ENCODE assay signal across 9 cellular contexts in the genomic region with DNA sequence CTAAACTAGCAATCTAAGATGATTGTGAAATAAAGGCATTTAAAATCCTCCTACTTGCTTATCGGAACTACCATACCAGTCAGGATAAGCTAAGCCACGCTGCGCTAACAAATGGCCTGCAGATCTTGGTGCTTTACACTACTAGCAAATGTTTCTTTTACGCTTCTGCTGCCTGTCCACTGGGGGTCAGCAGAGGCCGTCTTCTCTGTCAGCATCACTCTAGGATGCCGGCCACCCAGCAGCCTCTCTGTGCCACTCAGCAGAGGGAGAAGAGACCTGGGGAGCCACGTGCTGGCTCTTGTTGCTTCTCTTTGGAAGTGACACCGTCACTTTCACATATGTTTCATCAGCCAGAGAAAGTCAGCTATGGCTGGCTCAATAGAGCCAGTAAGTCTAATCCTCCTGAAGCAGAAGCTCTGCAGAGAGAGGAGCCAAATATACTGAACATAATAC. TPM values are rescaled to one million over a fixed set of nuclear protein-coding genes. Genes with fewer than 3 reads are reported as not detected.
DNase-seq lines count a peak whose midpoint lies in the region; ATAC-seq and TF ChIP-seq lines count a peak whose summit lies in the region.
"Had no signal": no experiment of that assay in that cellular context is flagged by ENCODE, and none has a peak within 500 bp of the region (broad histone marks: within the 10 kb centered on the region; RNA-seq: fewer than 3 reads in every experiment).

No MANE protein-coding gene starts in this region.

- H3K36me3 ChIP-seq in thyroid gland, result no peaks in the 10 kb centered on the region

- H3K4me3 ChIP-seq in thyroid gland (replicated peaks in 1 of 3), result no peak overlapping the region

- peaks cover 0 to 5% of the 10 kb centered on the region in 2 donors for H3K27me3 Mint-ChIP-seq in effector memory CD8-positive, alpha-beta T cell

- no peaks in the 10 kb centered on the region for H3K9me3 ChIP-seq in thyroid gland

- H3K4me1 ChIP-seq in thyroid gland, result no peaks in the 10 kb centered on the region

- no peak overlapping the region for H3K27ac Mint-ChIP-seq in effector memory CD8-positive, alpha-beta T cell
- H3K27ac Mint-ChIP-seq: immature natural killer cell had no signal

- H3K9me3 Mint-ChIP-seq in effector memory CD8-positive, alpha-beta T cell, result no peaks in the 10 kb centered on the region
- H3K9me3 Mint-ChIP-seq: immature natural killer cell had no signal

- no peak overlapping the region for H3K4me3 Mint-ChIP-seq in effector memory CD8-positive, alpha-beta T cell
- H3K4me3 Mint-ChIP-seq: immature natural killer cell had no signal

- ATAC-seq in GM18867 (IDR thresholded peaks at IDR 0.05; ENCODE audit: unreplicated experiment), result peak; percentile 58
- ATAC-seq in effector memory CD8-positive, alpha-beta T cell (replicated peaks), result peak; percentile 56

- no peaks in the 10 kb centered on the region for H3K36me3 Mint-ChIP-seq in effector memory CD8-positive, alpha-beta T cell (ENCODE audit: insufficient read depth)
- H3K36me3 Mint-ChIP-seq: immature natural killer cell had no signal

- 56 to 62% methylated on average over 8 of the region's 8 CpGs for WGBS in thyroid gland, 2 donors

- no peaks in the 10 kb centered on the region for H3K27me3 ChIP-seq in thyroid gland

- intact Hi-C loops in thyroid gland (cut with DNase I), result no loop called here

- H3K4me1 Mint-ChIP-seq in effector memory CD8-positive, alpha-beta T cell (ENCODE audit: low read depth in 2 of 2), result no peaks in the 10 kb centered on the region
- H3K4me1 Mint-ChIP-seq: immature natural killer cell had no signal

- no peak for TF ChIP-seq POLR2A in thyroid gland (IDR thresholded peaks at IDR 0.05)

- H3K27ac ChIP-seq in thyroid gland, result no peak overlapping the region

- TF ChIP-seq CTCF in thyroid gland (IDR thresholded peaks at IDR 0.05), result peak; percentile 28 to 57 (median 50)

- DNase-seq in AG08395 (ENCODE audit: low spot score) (peak; percentile 75), NCI-H2029 (lab: John Stamatoyannopoulos, UW) (peak; percentile 42), myocyte (ENCODE audit: low read depth) (peak; percentile 70), thyroid gland (peak; percentile 44 to 51), NCI-H1105 treated with DMSO at 0.1 percent for 48 hours (lab: John Stamatoyannopoulos, UW) (no peak)
- peak; percentile 83 for DNase-seq in activated CD4-positive, alpha-beta T cell treated with anti-CD3 and anti-CD28 coated beads for 48 hours
- DNase-seq in effector memory CD8-positive, alpha-beta T cell, result peak in 1 of 3 experiments; percentile 10

RNA-seq across cellular contexts. Expression of a gene that starts 36.6 kb away (rescaled TPM):
- 209 and 245 TPM in 2 replicates for total RNA-seq in myocyte
- 104 TPM for polyA plus RNA-seq in myocyte (2012)
- 10 to 100 TPM; 57.1 to 84.5 (median 72.4) TPM for total RNA-seq in thyroid gland
